ENCODE assay signal across 1 cellular context in the genomic region with DNA sequence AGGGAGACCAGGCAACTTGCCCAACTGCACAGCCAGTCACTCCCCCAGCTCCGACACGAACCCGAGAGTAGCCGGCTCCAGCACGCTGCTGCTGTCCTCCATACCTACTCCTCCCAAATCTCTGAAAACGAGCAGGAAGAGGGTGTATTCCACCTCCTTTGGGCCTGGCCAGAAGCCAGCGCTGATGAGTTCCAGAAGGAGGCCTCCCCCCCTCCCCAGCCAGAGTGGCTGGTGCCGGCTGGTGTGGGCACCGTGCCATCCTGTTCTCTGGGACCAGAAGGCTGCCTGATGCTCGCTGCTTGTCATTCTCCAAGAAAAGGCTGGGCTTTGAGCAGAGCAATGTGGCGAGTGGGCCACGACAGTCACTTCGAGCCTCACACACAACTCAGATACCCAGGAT.
TF ChIP-seq lines count a peak whose summit lies in the region.

No MANE protein-coding gene starts in this region.

TF ChIP-seq in H1, 55 proteins besides CTCF, POLR2A, EP300 and RAD21:
- TF ChIP-seq JUN (IDR thresholded peaks at IDR 0.05; ENCODE audit: low read depth, low read length): no peak
- TF ChIP-seq EZH2 (IDR thresholded peaks at IDR 0.05; ENCODE audit: low read depth, low read length, severe bottlenecking): no peak
- no peak for TF ChIP-seq CTBP2 (IDR thresholded peaks at IDR 0.05; ENCODE audit: borderline replicate concordance, insufficient read depth, insufficient read length, low read length)
- TF ChIP-seq CBX8 (IDR thresholded peaks at IDR 0.05; ENCODE audit: borderline replicate concordance, low read depth, low read length): no peak
- TF ChIP-seq CBX5 (IDR thresholded peaks at IDR 0.05; ENCODE audit: low read depth, low read length): no peak
- no peak for TF ChIP-seq MAFK (IDR thresholded peaks at IDR 0.05; ENCODE audit: low read depth, low read length)
- TF ChIP-seq RBBP5 (IDR thresholded peaks at IDR 0.05; ENCODE audit: borderline replicate concordance, low read depth, low read length): no peak
- no peak for TF ChIP-seq KDM4A (IDR thresholded peaks at IDR 0.05; ENCODE audit: low read depth, low read length, severe bottlenecking)
- no peak for TF ChIP-seq E2F6 (IDR thresholded peaks at IDR 0.05)
- no peak for TF ChIP-seq SRF (IDR thresholded peaks at IDR 0.05; ENCODE audit: low read depth, low read length)
- TF ChIP-seq NANOG (IDR thresholded peaks at IDR 0.05; ENCODE audit: insufficient read depth, low read depth, low read length, poor library complexity, severe bottlenecking): no peak
- TF ChIP-seq FOSL1 (IDR thresholded peaks at IDR 0.05; ENCODE audit: insufficient read depth, low read depth, low read length): no peak
- TF ChIP-seq JUND (IDR thresholded peaks at IDR 0.05; ENCODE audit: low read length): no peak
- TF ChIP-seq ZNF274 (IDR thresholded peaks at IDR 0.05; ENCODE audit: borderline replicate concordance, extremely low read depth, low read length): no peak
- no peak for TF ChIP-seq TAF1 (IDR thresholded peaks at IDR 0.05; ENCODE audit: low read depth, low read length)
- no peak for TF ChIP-seq TCF12 (IDR thresholded peaks at IDR 0.05; ENCODE audit: low read depth, low read length)
- no peak for TF ChIP-seq HDAC6 (IDR thresholded peaks at IDR 0.05; ENCODE audit: low read depth, low read length)
TF ChIP-seq in H1: peak in this region for 0.
